In the genomic region with DNA sequence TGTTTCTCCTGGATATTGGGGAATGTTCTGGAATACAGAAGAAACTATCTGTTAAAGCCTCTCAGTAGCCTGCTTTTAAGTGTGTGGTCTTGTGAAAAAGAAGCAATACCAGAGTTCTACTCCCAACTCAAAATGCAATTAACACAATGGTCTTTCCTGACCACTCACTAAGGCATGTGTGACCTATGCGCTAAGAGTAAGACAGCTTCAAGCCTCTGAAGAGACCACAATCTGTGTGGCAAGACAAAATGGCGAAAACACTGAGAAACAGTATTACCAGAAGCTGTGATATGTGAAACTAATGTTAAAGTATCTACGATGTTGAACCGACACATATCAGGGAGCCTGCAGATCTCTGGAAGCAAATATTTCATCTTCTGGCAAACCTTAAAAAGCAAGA, we compare ENCODE assay signal across 1 cellular context.
TF ChIP-seq lines count a peak whose summit lies in the region.

No MANE protein-coding gene starts in this region.

TF ChIP-seq in GM12878, 131 proteins besides CTCF, POLR2A, EP300 and RAD21 (continued from another document):
- TF ChIP-seq, protein P1, sequence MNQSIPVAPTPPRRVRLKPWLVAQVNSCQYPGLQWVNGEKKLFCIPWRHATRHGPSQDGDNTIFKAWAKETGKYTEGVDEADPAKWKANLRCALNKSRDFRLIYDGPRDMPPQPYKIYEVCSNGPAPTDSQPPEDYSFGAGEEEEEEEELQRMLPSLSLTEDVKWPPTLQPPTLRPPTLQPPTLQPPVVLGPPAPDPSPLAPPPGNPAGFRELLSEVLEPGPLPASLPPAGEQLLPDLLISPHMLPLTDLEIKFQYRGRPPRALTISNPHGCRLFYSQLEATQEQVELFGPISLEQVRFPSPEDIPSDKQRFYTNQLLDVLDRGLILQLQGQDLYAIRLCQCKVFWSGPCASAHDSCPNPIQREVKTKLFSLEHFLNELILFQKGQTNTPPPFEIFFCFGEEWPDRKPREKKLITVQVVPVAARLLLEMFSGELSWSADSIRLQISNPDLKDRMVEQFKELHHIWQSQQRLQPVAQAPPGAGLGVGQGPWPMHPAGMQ (IDR thresholded peaks at IDR 0.05; ENCODE audit: borderline replicate concordance) = no peak
- TF ChIP-seq YY1 (IDR thresholded peaks at IDR 0.05; ENCODE audit: low read depth, low read length) = no peak
- TF ChIP-seq ETV6 (conservative IDR thresholded peaks at IDR 0.05 in 1 of 2, IDR thresholded peaks at IDR 0.05 in 1 of 2; ENCODE audit: borderline replicate concordance in 1 of 2, low read depth in 1 of 2) = no peak
- TF ChIP-seq RB1 (IDR thresholded peaks at IDR 0.05; ENCODE audit: borderline replicate concordance) = no peak
- TF ChIP-seq, protein P2, sequence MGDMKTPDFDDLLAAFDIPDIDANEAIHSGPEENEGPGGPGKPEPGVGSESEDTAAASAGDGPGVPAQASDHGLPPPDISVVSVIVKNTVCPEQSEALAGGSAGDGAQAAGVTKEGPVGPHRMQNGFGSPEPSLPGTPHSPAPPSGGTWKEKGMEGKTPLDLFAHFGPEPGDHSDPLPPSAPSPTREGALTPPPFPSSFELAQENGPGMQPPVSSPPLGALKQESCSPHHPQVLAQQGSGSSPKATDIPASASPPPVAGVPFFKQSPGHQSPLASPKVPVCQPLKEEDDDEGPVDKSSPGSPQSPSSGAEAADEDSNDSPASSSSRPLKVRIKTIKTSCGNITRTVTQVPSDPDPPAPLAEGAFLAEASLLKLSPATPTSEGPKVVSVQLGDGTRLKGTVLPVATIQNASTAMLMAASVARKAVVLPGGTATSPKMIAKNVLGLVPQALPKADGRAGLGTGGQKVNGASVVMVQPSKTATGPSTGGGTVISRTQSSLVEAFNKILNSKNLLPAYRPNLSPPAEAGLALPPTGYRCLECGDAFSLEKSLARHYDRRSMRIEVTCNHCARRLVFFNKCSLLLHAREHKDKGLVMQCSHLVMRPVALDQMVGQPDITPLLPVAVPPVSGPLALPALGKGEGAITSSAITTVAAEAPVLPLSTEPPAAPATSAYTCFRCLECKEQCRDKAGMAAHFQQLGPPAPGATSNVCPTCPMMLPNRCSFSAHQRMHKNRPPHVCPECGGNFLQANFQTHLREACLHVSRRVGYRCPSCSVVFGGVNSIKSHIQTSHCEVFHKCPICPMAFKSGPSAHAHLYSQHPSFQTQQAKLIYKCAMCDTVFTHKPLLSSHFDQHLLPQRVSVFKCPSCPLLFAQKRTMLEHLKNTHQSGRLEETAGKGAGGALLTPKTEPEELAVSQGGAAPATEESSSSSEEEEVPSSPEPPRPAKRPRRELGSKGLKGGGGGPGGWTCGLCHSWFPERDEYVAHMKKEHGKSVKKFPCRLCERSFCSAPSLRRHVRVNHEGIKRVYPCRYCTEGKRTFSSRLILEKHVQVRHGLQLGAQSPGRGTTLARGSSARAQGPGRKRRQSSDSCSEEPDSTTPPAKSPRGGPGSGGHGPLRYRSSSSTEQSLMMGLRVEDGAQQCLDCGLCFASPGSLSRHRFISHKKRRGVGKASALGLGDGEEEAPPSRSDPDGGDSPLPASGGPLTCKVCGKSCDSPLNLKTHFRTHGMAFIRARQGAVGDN (IDR thresholded peaks at IDR 0.05) = no peak
- no peak for TF ChIP-seq MXI1 (IDR thresholded peaks at IDR 0.05; ENCODE audit: low read depth, low read length)
- no peak for TF ChIP-seq SMAD5 (IDR thresholded peaks at IDR 0.05; ENCODE audit: low read depth)
- TF ChIP-seq ATF7 (IDR thresholded peaks at IDR 0.05; ENCODE audit: low read depth) = no peak
- no peak for TF ChIP-seq CHD2 (IDR thresholded peaks at IDR 0.05; ENCODE audit: borderline replicate concordance, low read depth, low read length)
TF ChIP-seq in GM12878: peak in this region for 0.
